20 cellular contexts compared by ENCODE assay signal in the genomic region with DNA sequence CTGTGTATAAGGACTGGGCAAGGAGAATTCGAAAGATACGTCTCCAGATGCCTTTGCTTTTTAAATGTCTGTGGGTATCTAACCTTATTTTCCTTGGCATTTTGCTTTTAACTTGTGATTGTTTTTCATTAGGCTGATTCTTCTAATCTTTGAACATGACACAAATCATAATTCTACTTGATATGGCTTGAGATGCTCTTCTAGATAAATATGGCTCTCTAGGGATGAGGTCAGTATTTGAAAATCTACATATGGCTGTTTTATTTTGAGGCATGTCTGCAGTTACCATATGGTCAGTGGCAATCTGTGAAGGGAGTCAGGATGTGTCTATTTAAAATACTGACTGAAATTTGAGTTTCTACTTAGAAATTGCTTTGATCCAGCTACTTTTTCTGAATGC.
DNase-seq lines count a peak whose midpoint lies in the region; ATAC-seq and TF ChIP-seq lines count a peak whose summit lies in the region.
"Had no signal": no experiment of that assay in that cellular context is flagged by ENCODE, and none has a peak within 500 bp of the region (broad histone marks: within the 10 kb centered on the region; RNA-seq: fewer than 3 reads in every experiment).

No MANE protein-coding gene starts in this region.

- H3K4me1 ChIP-seq in mesenchymal stem cell (ENCODE audit: control insufficient read depth, insufficient read depth, low read depth, low read length) (no peaks in the 10 kb centered on the region), uterus (no peaks in the 10 kb centered on the region)
- H3K4me1 ChIP-seq: BE2C had no signal

- no peaks in the 10 kb centered on the region for H3K9me3 ChIP-seq in mesenchymal stem cell (ENCODE audit: control insufficient read depth, low read length)
- H3K9me3 ChIP-seq in uterus = no peaks in the 10 kb centered on the region
- H3K9me3 ChIP-seq: BE2C had no signal

- H3K4ac ChIP-seq in mesenchymal stem cell (ENCODE audit: low read depth in 1 of 2, low read length in 2 of 2) = no peak overlapping the region

- no peak overlapping the region for H3K23ac ChIP-seq in mesenchymal stem cell (ENCODE audit: low read length in 2 of 2)

- H3K18ac ChIP-seq in mesenchymal stem cell (ENCODE audit: low read depth in 1 of 2, low read length in 2 of 2) = no peak overlapping the region

- no peaks in the 10 kb centered on the region for H3K27me3 ChIP-seq in mesenchymal stem cell (ENCODE audit: control insufficient read depth in 1 of 2, insufficient read depth in 1 of 2, low read length in 2 of 2)
- no peaks in the 10 kb centered on the region for H3K27me3 ChIP-seq in uterus
- H3K27me3 ChIP-seq: BE2C had no signal

- WGBS in mesenchymal stem cell = no CpG with 5 or more reads among the region's 2 CpGs

- TF ChIP-seq CTCF in uterus (IDR thresholded peaks at IDR 0.05) = no peak

- no peak for ATAC-seq in HG03571 (IDR thresholded peaks at IDR 0.05; ENCODE audit: unreplicated experiment)
- ATAC-seq: K562 had no signal

- H3K4me2 ChIP-seq in mesenchymal stem cell (ENCODE audit: low read length, poor library complexity, severe bottlenecking) = peak overlapping the region; percentile 21

- H3K27ac ChIP-seq in mesenchymal stem cell (ENCODE audit: low read length, poor library complexity, severe bottlenecking) (peak overlapping the region; percentile 17), uterus (no peak overlapping the region)

- H3K4me3 ChIP-seq in mesenchymal stem cell (ENCODE audit: insufficient read depth in 1 of 2, low read depth in 1 of 2, low read length in 2 of 2) = no peak overlapping the region
- H3K4me3 ChIP-seq in uterus = no peak overlapping the region
- H3K4me3 ChIP-seq: K562 had no signal

- H2BK5ac ChIP-seq in mesenchymal stem cell (ENCODE audit: low read depth, low read length, poor library complexity, severe bottlenecking) = no peak overlapping the region

- no peak overlapping the region for H2BK12ac ChIP-seq in mesenchymal stem cell (ENCODE audit: low read length in 2 of 2)

- peak; percentile 56 for DNase-seq in DMS 273 (lab: John Stamatoyannopoulos, UW; ENCODE audit: unreplicated experiment)
- DNase-seq in NCI-H69 (lab: John Stamatoyannopoulos, UW) = peak; percentile 2
- DNase-seq in cerebellar cortex (ENCODE audit: low spot score) = peak; percentile 63
- no peak for DNase-seq in mesenchymal stem cell
- no peak for DNase-seq in SIG-M5 (lab: John Stamatoyannopoulos, UW)
- DNase-seq in uterus = no peak
- DNase-seq: 8988T; BE2C; CD8-positive, alpha-beta memory T cell; DMS153; H7; Kasumi-1; NCI-H1105; NCI-H1436 treated with DMSO at 0.1 percent for 48 hours; NCI-H2029; NCI-H526 treated with DMSO at 0.1 percent for 48 hours; Right ventricle myocardium superior; RPMI8226 had no signal

- no peaks in the 10 kb centered on the region for H3K36me3 ChIP-seq in mesenchymal stem cell (ENCODE audit: control insufficient read depth in 1 of 2, insufficient read depth in 2 of 2, low read depth in 1 of 2, low read length in 2 of 2)
- no peaks in the 10 kb centered on the region for H3K36me3 ChIP-seq in uterus
- H3K36me3 ChIP-seq: BE2C had no signal

- no peak overlapping the region for H2AFZ ChIP-seq in mesenchymal stem cell (ENCODE audit: low read depth, low read length)

- H4K8ac ChIP-seq in mesenchymal stem cell (ENCODE audit: low read length) = no peak overlapping the region

- H2AK5ac ChIP-seq in mesenchymal stem cell (ENCODE audit: low read length, severe bottlenecking) = no peak overlapping the region

- no peak overlapping the region for H2BK120ac ChIP-seq in mesenchymal stem cell (ENCODE audit: low read depth, low read length)

- H3K9ac ChIP-seq in mesenchymal stem cell (ENCODE audit: low read length) = no peak overlapping the region

- no peak overlapping the region for H4K91ac ChIP-seq in mesenchymal stem cell (ENCODE audit: low read length)

- no peak for TF ChIP-seq POLR2A in uterus (IDR thresholded peaks at IDR 0.05)

- no peak overlapping the region for H2BK15ac ChIP-seq in mesenchymal stem cell (ENCODE audit: low read depth, poor library complexity, severe bottlenecking)

- intact Hi-C loops in uterus (cut with DNase I; ENCODE audit: low total_unique reads) = no loop called here

- H3K14ac ChIP-seq in mesenchymal stem cell (ENCODE audit: low read length in 2 of 2) = no peak overlapping the region

- peaks cover 2% of the 10 kb centered on the region for H3K79me1 ChIP-seq in mesenchymal stem cell (replicated peaks; ENCODE audit: low read length, poor library complexity, severe bottlenecking)

Comparison
In these comparisons a context has a peak if more than half of its experiments do, and no peak if none do; other contexts are left out.
1. DNase-seq: peak in DMS 273 (single experiment), NCI-H69 (single experiment) and cerebellar cortex (single experiment); none in mesenchymal stem cell (single experiment), SIG-M5 (single experiment) and uterus (0 of 2).